ENCODE assay signal across 1 cellular context in the genomic region with DNA sequence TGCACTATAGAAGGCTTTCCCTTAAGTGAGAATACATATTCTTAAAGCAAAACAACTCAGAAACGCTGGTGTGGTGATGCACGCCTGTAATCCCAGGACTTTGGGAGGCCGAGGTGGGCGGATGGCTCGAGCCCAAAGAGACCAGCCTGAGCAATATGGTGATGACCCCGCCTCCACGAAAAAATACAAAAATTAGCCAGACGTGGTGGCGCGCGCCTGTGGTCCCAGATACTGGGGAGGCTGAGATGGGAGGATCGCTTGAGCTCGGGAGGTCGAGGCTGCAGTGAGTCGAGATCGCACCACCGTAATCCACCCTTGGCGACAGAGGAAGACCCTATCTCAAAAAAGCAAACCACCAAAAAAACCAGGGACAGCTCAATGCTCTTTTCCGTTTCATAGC.
TF ChIP-seq lines count a peak whose summit lies in the region.

No MANE protein-coding gene starts in this region.

TF ChIP-seq in HepG2, 621 proteins besides CTCF, POLR2A, EP300 and RAD21:
- TF ChIP-seq, protein P1, sequence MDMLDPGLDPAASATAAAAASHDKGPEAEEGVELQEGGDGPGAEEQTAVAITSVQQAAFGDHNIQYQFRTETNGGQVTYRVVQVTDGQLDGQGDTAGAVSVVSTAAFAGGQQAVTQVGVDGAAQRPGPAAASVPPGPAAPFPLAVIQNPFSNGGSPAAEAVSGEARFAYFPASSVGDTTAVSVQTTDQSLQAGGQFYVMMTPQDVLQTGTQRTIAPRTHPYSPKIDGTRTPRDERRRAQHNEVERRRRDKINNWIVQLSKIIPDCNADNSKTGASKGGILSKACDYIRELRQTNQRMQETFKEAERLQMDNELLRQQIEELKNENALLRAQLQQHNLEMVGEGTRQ (IDR thresholded peaks at IDR 0.05; ENCODE audit: low read depth, low read length), result no peak
- TF ChIP-seq, protein P1 (CRISPR knock-in tag; IDR thresholded peaks at IDR 0.05; ENCODE audit: borderline replicate concordance), result no peak
- TF ChIP-seq SAFB2 (CRISPR knock-in tag; IDR thresholded peaks at IDR 0.05; ENCODE audit: borderline replicate concordance, low read depth) (0 out of 2 replicates have a peak, but pooled peaks have one; percentile 6), HNRNPL (IDR thresholded peaks at IDR 0.05; ENCODE audit: low read depth, low read length) (no peak), ZNF510 (CRISPR knock-in tag; IDR thresholded peaks at IDR 0.05; ENCODE audit: low read depth) (0 out of 2 replicates have a peak, but pooled peaks have one; percentile 33)
- TF ChIP-seq, protein P2, sequence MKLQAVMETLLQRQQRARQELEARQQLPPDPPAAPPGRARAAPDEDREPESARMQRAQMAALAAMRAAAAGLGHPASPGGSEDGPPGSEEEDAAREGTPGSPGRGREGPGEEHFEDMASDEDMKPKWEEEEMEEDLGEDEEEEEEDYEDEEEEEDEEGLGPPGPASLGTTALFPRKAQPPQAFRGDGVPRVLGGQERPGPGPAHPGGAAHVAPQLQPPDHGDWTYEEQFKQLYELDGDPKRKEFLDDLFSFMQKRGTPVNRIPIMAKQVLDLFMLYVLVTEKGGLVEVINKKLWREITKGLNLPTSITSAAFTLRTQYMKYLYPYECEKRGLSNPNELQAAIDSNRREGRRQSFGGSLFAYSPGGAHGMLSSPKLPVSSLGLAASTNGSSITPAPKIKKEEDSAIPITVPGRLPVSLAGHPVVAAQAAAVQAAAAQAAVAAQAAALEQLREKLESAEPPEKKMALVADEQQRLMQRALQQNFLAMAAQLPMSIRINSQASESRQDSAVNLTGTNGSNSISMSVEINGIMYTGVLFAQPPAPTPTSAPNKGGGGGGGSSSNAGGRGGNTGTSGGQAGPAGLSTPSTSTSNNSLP (IDR thresholded peaks at IDR 0.05; ENCODE audit: low read depth, low read length), result no peak
- TF ChIP-seq, protein P3, sequence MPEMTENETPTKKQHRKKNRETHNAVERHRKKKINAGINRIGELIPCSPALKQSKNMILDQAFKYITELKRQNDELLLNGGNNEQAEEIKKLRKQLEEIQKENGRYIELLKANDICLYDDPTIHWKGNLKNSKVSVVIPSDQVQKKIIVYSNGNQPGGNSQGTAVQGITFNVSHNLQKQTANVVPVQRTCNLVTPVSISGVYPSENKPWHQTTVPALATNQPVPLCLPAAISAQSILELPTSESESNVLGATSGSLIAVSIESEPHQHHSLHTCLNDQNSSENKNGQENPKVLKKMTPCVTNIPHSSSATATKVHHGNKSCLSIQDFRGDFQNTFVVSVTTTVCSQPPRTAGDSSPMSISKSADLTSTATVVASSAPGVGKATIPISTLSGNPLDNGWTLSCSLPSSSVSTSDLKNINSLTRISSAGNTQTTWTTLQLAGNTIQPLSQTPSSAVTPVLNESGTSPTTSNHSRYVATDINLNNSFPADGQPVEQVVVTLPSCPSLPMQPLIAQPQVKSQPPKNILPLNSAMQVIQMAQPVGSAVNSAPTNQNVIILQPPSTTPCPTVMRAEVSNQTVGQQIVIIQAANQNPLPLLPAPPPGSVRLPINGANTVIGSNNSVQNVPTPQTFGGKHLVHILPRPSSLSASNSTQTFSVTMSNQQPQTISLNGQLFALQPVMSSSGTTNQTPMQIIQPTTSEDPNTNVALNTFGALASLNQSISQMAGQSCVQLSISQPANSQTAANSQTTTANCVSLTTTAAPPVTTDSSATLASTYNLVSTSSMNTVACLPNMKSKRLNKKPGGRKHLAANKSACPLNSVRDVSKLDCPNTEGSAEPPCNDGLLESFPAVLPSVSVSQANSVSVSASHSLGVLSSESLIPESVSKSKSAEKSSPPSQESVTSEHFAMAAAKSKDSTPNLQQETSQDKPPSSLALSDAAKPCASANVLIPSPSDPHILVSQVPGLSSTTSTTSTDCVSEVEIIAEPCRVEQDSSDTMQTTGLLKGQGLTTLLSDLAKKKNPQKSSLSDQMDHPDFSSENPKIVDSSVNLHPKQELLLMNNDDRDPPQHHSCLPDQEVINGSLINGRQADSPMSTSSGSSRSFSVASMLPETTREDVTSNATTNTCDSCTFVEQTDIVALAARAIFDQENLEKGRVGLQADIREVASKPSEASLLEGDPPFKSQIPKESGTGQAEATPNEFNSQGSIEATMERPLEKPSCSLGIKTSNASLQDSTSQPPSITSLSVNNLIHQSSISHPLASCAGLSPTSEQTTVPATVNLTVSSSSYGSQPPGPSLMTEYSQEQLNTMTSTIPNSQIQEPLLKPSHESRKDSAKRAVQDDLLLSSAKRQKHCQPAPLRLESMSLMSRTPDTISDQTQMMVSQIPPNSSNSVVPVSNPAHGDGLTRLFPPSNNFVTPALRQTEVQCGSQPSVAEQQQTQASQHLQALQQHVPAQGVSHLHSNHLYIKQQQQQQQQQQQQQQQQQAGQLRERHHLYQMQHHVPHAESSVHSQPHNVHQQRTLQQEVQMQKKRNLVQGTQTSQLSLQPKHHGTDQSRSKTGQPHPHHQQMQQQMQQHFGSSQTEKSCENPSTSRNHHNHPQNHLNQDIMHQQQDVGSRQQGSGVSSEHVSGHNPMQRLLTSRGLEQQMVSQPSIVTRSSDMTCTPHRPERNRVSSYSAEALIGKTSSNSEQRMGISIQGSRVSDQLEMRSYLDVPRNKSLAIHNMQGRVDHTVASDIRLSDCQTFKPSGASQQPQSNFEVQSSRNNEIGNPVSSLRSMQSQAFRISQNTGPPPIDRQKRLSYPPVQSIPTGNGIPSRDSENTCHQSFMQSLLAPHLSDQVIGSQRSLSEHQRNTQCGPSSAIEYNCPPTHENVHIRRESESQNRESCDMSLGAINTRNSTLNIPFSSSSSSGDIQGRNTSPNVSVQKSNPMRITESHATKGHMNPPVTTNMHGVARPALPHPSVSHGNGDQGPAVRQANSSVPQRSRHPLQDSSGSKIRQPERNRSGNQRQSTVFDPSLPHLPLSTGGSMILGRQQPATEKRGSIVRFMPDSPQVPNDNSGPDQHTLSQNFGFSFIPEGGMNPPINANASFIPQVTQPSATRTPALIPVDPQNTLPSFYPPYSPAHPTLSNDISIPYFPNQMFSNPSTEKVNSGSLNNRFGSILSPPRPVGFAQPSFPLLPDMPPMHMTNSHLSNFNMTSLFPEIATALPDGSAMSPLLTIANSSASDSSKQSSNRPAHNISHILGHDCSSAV (CRISPR knock-in tag; IDR thresholded peaks at IDR 0.05; ENCODE audit: borderline replicate concordance), result no peak
- TF ChIP-seq, protein P4, sequence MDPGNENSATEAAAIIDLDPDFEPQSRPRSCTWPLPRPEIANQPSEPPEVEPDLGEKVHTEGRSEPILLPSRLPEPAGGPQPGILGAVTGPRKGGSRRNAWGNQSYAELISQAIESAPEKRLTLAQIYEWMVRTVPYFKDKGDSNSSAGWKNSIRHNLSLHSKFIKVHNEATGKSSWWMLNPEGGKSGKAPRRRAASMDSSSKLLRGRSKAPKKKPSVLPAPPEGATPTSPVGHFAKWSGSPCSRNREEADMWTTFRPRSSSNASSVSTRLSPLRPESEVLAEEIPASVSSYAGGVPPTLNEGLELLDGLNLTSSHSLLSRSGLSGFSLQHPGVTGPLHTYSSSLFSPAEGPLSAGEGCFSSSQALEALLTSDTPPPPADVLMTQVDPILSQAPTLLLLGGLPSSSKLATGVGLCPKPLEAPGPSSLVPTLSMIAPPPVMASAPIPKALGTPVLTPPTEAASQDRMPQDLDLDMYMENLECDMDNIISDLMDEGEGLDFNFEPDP (CRISPR knock-in tag; conservative IDR thresholded peaks at IDR 0.05), result no peak
